Comparison of ENCODE assay signal across 25 cellular contexts in genomic region chr6:106773482-106773881, GRCh38.
A peak's percentile ranks its signal among the peaks of the same experiment; 100 is the strongest.
DNase-seq lines count a peak whose midpoint lies in the region; ATAC-seq and TF ChIP-seq lines count a peak whose summit lies in the region.
"Had no signal": no experiment of that assay in that cellular context is flagged by ENCODE, and none has a peak within 500 bp of the region (broad histone marks: within the 10 kb centered on the region; RNA-seq: fewer than 3 reads in every experiment).

No MANE protein-coding gene starts in this region.

- intact Hi-C loops in Caco-2 (cut with micrococcal nuclease; ENCODE audit: unreplicated experiment) (no loop called here), spleen (cut with DNase I; ENCODE audit: low total_unique reads) (no loop called here)

- CTCF ChIA-PET in Caco-2 (lab: Charles Lee): no interaction called here

- BruUV-seq in Caco-2 (replicated peaks; lab: Mats Ljungman, UMichigan): no TSS peak

- TF ChIP-seq CTCF in Caco-2 (IDR thresholded peaks at IDR 0.05; ENCODE audit: insufficient read depth in 1 of 2, low read depth in 1 of 2, low read length in 1 of 2, severe bottlenecking in 1 of 2, unreplicated experiment in 1 of 2) (no peak), nephron progenitor cell (IDR thresholded peaks at IDR 0.05) (no peak), brain microvascular endothelial cell (IDR thresholded peaks at IDR 0.05; ENCODE audit: low read depth, low read length, missing control alignments) (no peak), spleen (IDR thresholded peaks at IDR 0.05 in 8 of 11, conservative IDR thresholded peaks at IDR 0.05 in 3 of 11) (no peak)

- WGBS in esophagus, 2 donors: 24 to 31% methylated on average over 4 of the region's 4 CpGs
- whole genome bisulfite sequencing in spleen, 5 donors: 48 to 66% (median 59%) methylated on average over 4 of the region's 4 CpGs

- H3K4me3 ChIP-seq in Caco-2 (ENCODE audit: low read depth, low read length) (no peak overlapping the region), esophagus (ENCODE audit: low read depth in 1 of 2, low read length in 2 of 2) (no peak overlapping the region), brain microvascular endothelial cell (ENCODE audit: low read depth, low read length) (no peak overlapping the region), spleen (no peak overlapping the region)
- H3K4me3 ChIP-seq: colonic mucosa, MG63, uterus had no signal

- H3K4me1 Mint-ChIP-seq in Caco-2 (ENCODE audit: low read depth, unreplicated experiment): peaks cover 10% of the 10 kb centered on the region
- peaks cover 22% of the 10 kb centered on the region for H3K4me1 Mint-ChIP-seq in nephron progenitor cell
- H3K4me1 Mint-ChIP-seq: activated CD4-positive, alpha-beta T cell treated with anti-CD3 and anti-CD28 coated beads for 36 hours; CD4-positive, CD25-positive, alpha-beta regulatory T cell; stimulated activated naive CD8-positive, alpha-beta T cell treated with anti-CD3 and anti-CD28 coated beads, Interleukin-15, amount 100 ng/mL, for 72 hours had no signal

- H3K27me3 Mint-ChIP-seq in Caco-2 (ENCODE audit: insufficient read depth, unreplicated experiment) (no peaks in the 10 kb centered on the region), nephron progenitor cell (ENCODE audit: low read depth, poor library complexity) (no peaks in the 10 kb centered on the region)

- H3K27ac Mint-ChIP-seq in Caco-2 (ENCODE audit: unreplicated experiment): peak overlapping the region; percentile 8
- peak overlapping the region; percentile 17 for H3K27ac Mint-ChIP-seq in nephron progenitor cell
- H3K27ac Mint-ChIP-seq: activated CD4-positive, alpha-beta T cell treated with anti-CD3 and anti-CD28 coated beads for 36 hours; CD4-positive, CD25-positive, alpha-beta regulatory T cell; stimulated activated naive CD8-positive, alpha-beta T cell treated with anti-CD3 and anti-CD28 coated beads, Interleukin-15, amount 100 ng/mL, for 72 hours had no signal

- DNase-seq in Caco-2: peak; percentile 36 to 45
- DNase-seq in NCI-H146 treated with DMSO at 0.1 percent for 48 hours (lab: John Stamatoyannopoulos, UW; ENCODE audit: unreplicated experiment): peak; percentile 13
- DNase-seq in nephron progenitor cell: no peak
- DNase-seq in brain microvascular endothelial cell: no peak
- no peak for DNase-seq in spleen
- no peak for DNase-seq in dermis blood vessel endothelial cell
- DNase-seq: activated CD4-positive, alpha-beta T cell treated with anti-CD3 and anti-CD28 coated beads for 36 hours; activated CD8-positive, alpha-beta memory T cell treated with anti-CD3 and anti-CD28 coated beads, Interleukin-2, amount 50 U/mL, for 4 hours; activated naive CD4-positive, alpha-beta T cell; aorta; CD4-positive, CD25-positive, alpha-beta regulatory T cell; colonic mucosa; DND-41; H7; MG63; NCI-H187 treated with DMSO at 0.1 percent for 48 hours; NCI-H82; right cardiac atrium; stimulated activated CD4-positive, alpha-beta T cell treated with anti-CD3 and anti-CD28 coated beads, Interleukin-1b, Interleukin-23, amount 100 ng/mL, for 48 hours; stimulated activated naive CD8-positive, alpha-beta T cell treated with anti-CD3 and anti-CD28 coated beads, Interleukin-15, amount 100 ng/mL, for 72 hours; T1000; uterus had no signal

- no peak for TF ChIP-seq POLR2A in spleen (IDR thresholded peaks at IDR 0.05)

- H3K36me3 Mint-ChIP-seq in Caco-2 (ENCODE audit: insufficient read depth, unreplicated experiment) (no peaks in the 10 kb centered on the region), nephron progenitor cell (ENCODE audit: low read depth) (peaks cover 6% of the 10 kb centered on the region)
- H3K36me3 Mint-ChIP-seq: CD4-positive, CD25-positive, alpha-beta regulatory T cell had no signal

- ATAC-seq in HG03025 (IDR thresholded peaks at IDR 0.05; ENCODE audit: low FRiP score, unreplicated experiment): no peak
- ATAC-seq: activated CD4-positive, alpha-beta T cell treated with anti-CD3 and anti-CD28 coated beads for 36 hours; Panc1; right cardiac atrium; stimulated activated naive CD8-positive, alpha-beta T cell treated with anti-CD3 and anti-CD28 coated beads, Interleukin-15, amount 100 ng/mL, for 72 hours had no signal

- H3K4me1 ChIP-seq in Caco-2: no peaks in the 10 kb centered on the region
- peaks cover 0 to 5% of the 10 kb centered on the region in 2 donors for H3K4me1 ChIP-seq in esophagus (ENCODE audit: control insufficient read depth in 2 of 2, insufficient read depth in 2 of 2, low read length in 1 of 2)
- no peaks in the 10 kb centered on the region for H3K4me1 ChIP-seq in spleen
- H3K4me1 ChIP-seq: colonic mucosa, uterus had no signal

- no peaks in the 10 kb centered on the region for H3K27me3 ChIP-seq in Caco-2 (replicated peaks; ENCODE audit: control insufficient read depth, insufficient read depth, low read length)
- no peaks in the 10 kb centered on the region for H3K27me3 ChIP-seq in esophagus (ENCODE audit: control insufficient read depth in 1 of 2, insufficient read depth in 2 of 2, low read length in 2 of 2)
- H3K27me3 ChIP-seq in brain microvascular endothelial cell (replicated peaks): no peaks in the 10 kb centered on the region
- no peaks in the 10 kb centered on the region for H3K27me3 ChIP-seq in spleen (replicated peaks in 1 of 7)
- H3K27me3 ChIP-seq: colonic mucosa, MG63, uterus had no signal

- H3K27ac ChIP-seq in esophagus (ENCODE audit: low read depth in 2 of 2, low read length in 1 of 2) (peak overlapping the region; percentile 44 to 68), brain microvascular endothelial cell (no peak overlapping the region), spleen (no peak overlapping the region)
- H3K27ac ChIP-seq: colonic mucosa, uterus had no signal

- H3K9me3 Mint-ChIP-seq in Caco-2 (ENCODE audit: unreplicated experiment) (peaks cover 3% of the 10 kb centered on the region), nephron progenitor cell (peaks cover 42% of the 10 kb centered on the region)

- H3K4me3 Mint-ChIP-seq in Caco-2 (ENCODE audit: unreplicated experiment) (no peak overlapping the region), nephron progenitor cell (peak overlapping the region; percentile 44)
- H3K4me3 Mint-ChIP-seq: activated CD4-positive, alpha-beta T cell treated with anti-CD3 and anti-CD28 coated beads for 36 hours; CD4-positive, CD25-positive, alpha-beta regulatory T cell; stimulated activated naive CD8-positive, alpha-beta T cell treated with anti-CD3 and anti-CD28 coated beads, Interleukin-15, amount 100 ng/mL, for 72 hours had no signal

- POLR2A ChIA-PET in Caco-2 (lab: Charles Lee): no interaction called here

- in situ Hi-C loops in brain microvascular endothelial cell (cut with HindIII; ENCODE audit: low pct_ligation_motif_present, low sequenced_read_pairs): no loop called here

- H3K36me3 ChIP-seq in Caco-2 (ENCODE audit: control insufficient read depth, insufficient read depth, low read length) (no peaks in the 10 kb centered on the region), esophagus (ENCODE audit: control insufficient read depth in 2 of 2, insufficient read depth in 2 of 2, low read length in 1 of 2) (no peaks in the 10 kb centered on the region), brain microvascular endothelial cell (replicated peaks) (no peaks in the 10 kb centered on the region), spleen (no peaks in the 10 kb centered on the region)
- H3K36me3 ChIP-seq: colonic mucosa, MG63, uterus had no signal

- H3K9me3 ChIP-seq in Caco-2: peaks cover 15% of the 10 kb centered on the region; the same call in 1 of the 2 replicates
- H3K9me3 ChIP-seq in esophagus (ENCODE audit: control insufficient read depth in 2 of 2, insufficient read depth in 1 of 2, low read depth in 1 of 2, low read length in 1 of 2): no peaks in the 10 kb centered on the region
- peaks cover 6 to 40% (median 28%) of the 10 kb centered on the region in 8 donors for H3K9me3 ChIP-seq in spleen
- H3K9me3 ChIP-seq: colonic mucosa, uterus had no signal

Comparison
In these comparisons a context has a peak if more than half of its experiments do, and no peak if none do; other contexts are left out.
1. DNase-seq: peak in Caco-2 (2 of 2) and NCI-H146 treated with DMSO at 0.1 percent for 48 hours (single experiment); none in nephron progenitor cell (single experiment), brain microvascular endothelial cell (single experiment), spleen (single experiment) and dermis blood vessel endothelial cell (single experiment).
2. H3K27ac ChIP-seq: peak in esophagus (2 of 2); none in brain microvascular endothelial cell (single experiment) and spleen (0 of 8).